25 cellular contexts compared by ENCODE assay signal in the genomic region with DNA sequence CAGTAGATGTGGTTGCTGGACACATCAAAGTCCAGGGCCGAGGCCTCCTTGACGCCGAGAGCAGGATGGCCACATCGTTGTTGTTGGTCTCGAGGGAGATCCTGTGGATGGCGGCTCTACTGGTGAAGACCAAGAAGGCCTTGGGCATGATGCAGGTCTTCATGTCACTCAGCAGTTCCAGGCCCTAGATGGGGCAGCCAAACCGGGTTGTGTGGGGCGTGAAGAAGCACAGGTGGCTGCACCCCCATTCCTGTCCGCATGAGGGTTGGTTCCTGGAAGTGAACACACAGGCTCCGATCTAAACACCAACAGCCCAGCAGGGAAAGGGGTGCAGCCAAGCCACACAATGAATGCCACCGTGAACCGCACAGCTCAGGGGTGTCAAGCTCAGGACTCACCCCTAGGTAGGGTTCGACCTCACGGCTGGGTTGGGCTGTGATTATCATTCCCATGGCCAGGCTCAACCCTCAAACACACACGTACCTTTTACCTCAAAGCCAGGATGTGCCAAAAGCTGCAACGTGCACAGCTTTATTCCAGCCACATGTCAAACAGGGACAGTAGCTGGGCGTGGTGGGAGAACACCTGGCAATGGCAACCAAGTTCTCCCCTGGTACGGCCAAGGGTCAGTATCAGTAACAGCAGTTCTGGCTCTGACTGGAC.
DNase-seq lines count a peak whose midpoint lies in the region; ATAC-seq and TF ChIP-seq lines count a peak whose summit lies in the region.
"Had no signal": no experiment of that assay in that cellular context is flagged by ENCODE, and none has a peak within 500 bp of the region (broad histone marks: within the 10 kb centered on the region; RNA-seq: fewer than 3 reads in every experiment).

No MANE protein-coding gene starts in this region.

- H4K91ac ChIP-seq in mesenchymal stem cell (ENCODE audit: low read length) = peak overlapping the region; percentile 35

- no peak overlapping the region for H3K18ac ChIP-seq in mesenchymal stem cell (ENCODE audit: low read depth in 1 of 2, low read length in 2 of 2)

- in situ Hi-C loops in GM13976 (cut with MboI; ENCODE audit: low sequenced_read_pairs, unreplicated experiment) = no loop called here

- ATAC-seq in RWPE2 (ENCODE audit: low read depth) = no peak
- no peak for ATAC-seq in stimulated activated naive B cell treated with anti-CD40 and anti-IgM and Interleukin-4, amounts not matched to agents 10 μg/mL and 1 μg/mL and 100 μg/mL, for 72 hours (replicated peaks)
- no peak for ATAC-seq in HG03521 (IDR thresholded peaks at IDR 0.05; ENCODE audit: unreplicated experiment)
- ATAC-seq in HG03469 (IDR thresholded peaks at IDR 0.05; ENCODE audit: unreplicated experiment) = no peak

- no peak overlapping the region for H3K14ac ChIP-seq in mesenchymal stem cell (ENCODE audit: low read length in 2 of 2)

- no peak overlapping the region for H3K23ac ChIP-seq in mesenchymal stem cell (ENCODE audit: low read length in 2 of 2)

- H3K79me1 ChIP-seq in mesenchymal stem cell (replicated peaks; ENCODE audit: low read length, poor library complexity, severe bottlenecking) = no peaks in the 10 kb centered on the region

- H3K9me3 ChIP-seq in RWPE2 (ENCODE audit: severe bottlenecking) (no peaks in the 10 kb centered on the region), mesenchymal stem cell (ENCODE audit: control insufficient read depth, low read length) (no peaks in the 10 kb centered on the region)
- H3K9me3 ChIP-seq: MG63, SK-N-SH had no signal

- H2BK5ac ChIP-seq in mesenchymal stem cell (ENCODE audit: low read depth, low read length, poor library complexity, severe bottlenecking) = no peak overlapping the region

- no peak overlapping the region for H2BK12ac ChIP-seq in mesenchymal stem cell (ENCODE audit: low read length in 2 of 2)

- H2BK15ac ChIP-seq in mesenchymal stem cell (ENCODE audit: low read depth, poor library complexity, severe bottlenecking) = no peak overlapping the region

- no peak for TF ChIP-seq CTCF in GM13976 (IDR thresholded peaks at IDR 0.05; ENCODE audit: borderline replicate concordance, control extremely low read depth, extremely low read depth, insufficient read depth, missing control alignments)
- no peak for TF ChIP-seq CTCF in RWPE2 (IDR thresholded peaks at IDR 0.05; ENCODE audit: poor library complexity, severe bottlenecking)

- H2AFZ ChIP-seq in mesenchymal stem cell (ENCODE audit: low read depth, low read length) = no peak overlapping the region

- 96% methylated on average over 18 of the region's 18 CpGs for WGBS in mesenchymal stem cell

- H3K4me1 Mint-ChIP-seq in stimulated activated naive B cell treated with anti-CD40 and anti-IgM and Interleukin-4, amounts not matched to agents 10 μg/mL and 1 μg/mL and 100 μg/mL, for 72 hours = no peaks in the 10 kb centered on the region
- H3K4me1 Mint-ChIP-seq: H9, IgD-negative memory B cell had no signal

- H3K9ac ChIP-seq in mesenchymal stem cell (ENCODE audit: low read length) = no peak overlapping the region
- H3K9ac ChIP-seq: SK-N-SH had no signal

- peak; percentile 22 for DNase-seq in GM13976 (ENCODE audit: low spot score)
- peak; percentile 42 for DNase-seq in RWPE2 (ENCODE audit: low spot score)
- DNase-seq in mesenchymal stem cell = no peak
- DNase-seq in stimulated activated naive B cell treated with anti-CD40 and anti-IgM and Interleukin-4, amounts not matched to agents 10 μg/mL and 1 μg/mL and 100 μg/mL, for 72 hours = no peak
- no peak for DNase-seq in NCI-H1417 (lab: John Stamatoyannopoulos, UW)
- no peak for DNase-seq in SK-N-DZ (ENCODE audit: low spot score)
- DNase-seq: ACHN; AML-193; DMS79; H9; Kasumi-1; MG63; NCI-H1048; NCI-H146; NCI-H2029 treated with DMSO at 0.1 percent for 48 hours; NCI-H510A; NCI-H748 treated with DMSO at 0.1 percent for 48 hours; NK-92 treated with Interleukin-12 subunit alpha and Interleukin-12 subunit beta, amount 100 ng/mL, for 24 hours; Right ventricle myocardium superior; SK-N-SH had no signal

- H3K4me1 ChIP-seq in RWPE2 (ENCODE audit: insufficient read depth, poor library complexity, severe bottlenecking) (no peaks in the 10 kb centered on the region), mesenchymal stem cell (ENCODE audit: control insufficient read depth, insufficient read depth, low read depth, low read length) (peaks cover 5% of the 10 kb centered on the region)

- H3K36me3 Mint-ChIP-seq in stimulated activated naive B cell treated with anti-CD40 and anti-IgM and Interleukin-4, amounts not matched to agents 10 μg/mL and 1 μg/mL and 100 μg/mL, for 72 hours = peaks cover 57 to 81% of the 10 kb centered on the region in 2 donors

- H3K4me2 ChIP-seq in mesenchymal stem cell (ENCODE audit: low read length, poor library complexity, severe bottlenecking) = no peak overlapping the region
- H3K4me2 ChIP-seq: SK-N-SH had no signal

- H3K4me3 Mint-ChIP-seq in stimulated activated naive B cell treated with anti-CD40 and anti-IgM and Interleukin-4, amounts not matched to agents 10 μg/mL and 1 μg/mL and 100 μg/mL, for 72 hours = no peak overlapping the region
- H3K4me3 Mint-ChIP-seq: H9, IgD-negative memory B cell had no signal

- H4K8ac ChIP-seq in mesenchymal stem cell (ENCODE audit: low read length) = no peak overlapping the region

- H3K27ac ChIP-seq in RWPE2 (ENCODE audit: poor library complexity, severe bottlenecking) (no peak overlapping the region), mesenchymal stem cell (ENCODE audit: low read length, poor library complexity, severe bottlenecking) (no peak overlapping the region)
- H3K27ac ChIP-seq: C4-2B, HL-60 had no signal

- H3K27me3 ChIP-seq in RWPE2 (ENCODE audit: insufficient read depth, poor library complexity, severe bottlenecking) = no peaks in the 10 kb centered on the region
- no peaks in the 10 kb centered on the region for H3K27me3 ChIP-seq in mesenchymal stem cell (ENCODE audit: control insufficient read depth in 1 of 2, insufficient read depth in 1 of 2, low read length in 2 of 2)
- H3K27me3 ChIP-seq: MG63 had no signal

- H3K9me3 Mint-ChIP-seq in stimulated activated naive B cell treated with anti-CD40 and anti-IgM and Interleukin-4, amounts not matched to agents 10 μg/mL and 1 μg/mL and 100 μg/mL, for 72 hours = no peaks in the 10 kb centered on the region
- H3K9me3 Mint-ChIP-seq: IgD-negative memory B cell had no signal

- H3K27ac Mint-ChIP-seq in stimulated activated naive B cell treated with anti-CD40 and anti-IgM and Interleukin-4, amounts not matched to agents 10 μg/mL and 1 μg/mL and 100 μg/mL, for 72 hours = peak overlapping the region; percentile 26
- H3K27ac Mint-ChIP-seq: H9 had no signal

- H3K27me3 Mint-ChIP-seq in stimulated activated naive B cell treated with anti-CD40 and anti-IgM and Interleukin-4, amounts not matched to agents 10 μg/mL and 1 μg/mL and 100 μg/mL, for 72 hours = no peaks in the 10 kb centered on the region
- H3K27me3 Mint-ChIP-seq: IgD-negative memory B cell had no signal

- H3K36me3 ChIP-seq in RWPE2 (ENCODE audit: low read depth) (peaks cover 43% of the 10 kb centered on the region), mesenchymal stem cell (ENCODE audit: control insufficient read depth in 1 of 2, insufficient read depth in 2 of 2, low read depth in 1 of 2, low read length in 2 of 2) (peaks cover 49 to 54% of the 10 kb centered on the region in 2 experiments)
- H3K36me3 ChIP-seq: MG63 had no signal

- no peak overlapping the region for H2BK120ac ChIP-seq in mesenchymal stem cell (ENCODE audit: low read depth, low read length)

- no peak overlapping the region for H3K4ac ChIP-seq in mesenchymal stem cell (ENCODE audit: low read depth in 1 of 2, low read length in 2 of 2)

- H3K4me3 ChIP-seq in RWPE2 (ENCODE audit: severe bottlenecking) (no peak overlapping the region), mesenchymal stem cell (ENCODE audit: insufficient read depth in 1 of 2, low read depth in 1 of 2, low read length in 2 of 2) (no peak overlapping the region)
- H3K4me3 ChIP-seq: MG63 had no signal

- H2AK5ac ChIP-seq in mesenchymal stem cell (ENCODE audit: low read length, severe bottlenecking) = no peak overlapping the region

Comparison
In these comparisons a context has a peak if more than half of its experiments do, and no peak if none do; other contexts are left out.
1. DNase-seq: peak in GM13976 (single experiment) and RWPE2 (single experiment); none in mesenchymal stem cell (single experiment), stimulated activated naive B cell treated with anti-CD40 and anti-IgM and Interleukin-4, amounts not matched to agents 10 μg/mL and 1 μg/mL and 100 μg/mL, for 72 hours (single experiment), NCI-H1417 (0 of 3) and SK-N-DZ (single experiment).